In genomic region chr5:40962207-40962955, GRCh38 we compare ENCODE assay signal across 26 cellular contexts. TPM values are rescaled to one million over a fixed set of nuclear protein-coding genes. Genes with fewer than 3 reads are reported as not detected.
A peak's percentile ranks its signal among the peaks of the same experiment; 100 is the strongest.
DNase-seq lines count a peak whose midpoint lies in the region; ATAC-seq and TF ChIP-seq lines count a peak whose summit lies in the region.
"Had no signal": no experiment of that assay in that cellular context is flagged by ENCODE, and none has a peak within 500 bp of the region (broad histone marks: within the 10 kb centered on the region; RNA-seq: fewer than 3 reads in every experiment).

No MANE protein-coding gene starts in this region.

- DNase-seq in HCT116 (ENCODE audit: low read depth, low spot score): no peak
- DNase-seq in OCI-LY7 (ENCODE audit: low spot score): no peak
- no peak for DNase-seq in epithelial cell of proximal tubule (ENCODE audit: low read depth)
- DNase-seq in NCI-H2171 (lab: John Stamatoyannopoulos, UW): no peak
- DNase-seq in COLO668 (lab: John Stamatoyannopoulos, UW; ENCODE audit: unreplicated experiment): no peak
- no peak for DNase-seq in GM20000 (ENCODE audit: low spot score)
- no peak for DNase-seq in neuronal stem cell (ENCODE audit: low spot score)
- DNase-seq: activated CD4-positive, alpha-beta T cell treated with anti-CD3 and anti-CD28 coated beads, Interleukin-2, amount 50 U/mL, for 1 hour; activated naive CD8-positive, alpha-beta T cell treated with anti-CD3 and anti-CD28 coated beads for 36 hours; CD4-positive, alpha-beta memory T cell; DMS53; effector memory CD8-positive, alpha-beta T cell; esophagus squamous epithelium; GF-D8; NCI-H526; occipital lobe; stimulated activated CD4-positive, alpha-beta T cell treated with anti-CD3 and anti-CD28 coated beads, Interleukin-4, amount 100 ng/mL, for 24 hours; stimulated activated naive CD4-positive, alpha-beta T cell treated with Interleukin-2 at 50 U/mL for 16 hours; T-helper 17 cell; thyroid gland had no signal

- no peak overlapping the region for H2BK15ac ChIP-seq in neuronal stem cell (ENCODE audit: low read length)

- H4K20me1 ChIP-seq in HCT116 (ENCODE audit: insufficient read depth) (no peaks in the 10 kb centered on the region), OCI-LY7 (ENCODE audit: insufficient read depth, low read length) (no peaks in the 10 kb centered on the region)

- no peak overlapping the region for H3K4ac ChIP-seq in neuronal stem cell (ENCODE audit: low read length)

- no peak overlapping the region for H2BK5ac ChIP-seq in neuronal stem cell (ENCODE audit: low read length)

- H3K9me3 ChIP-seq in HCT116 (ENCODE audit: control insufficient read depth in 1 of 2, insufficient read depth in 1 of 2, low read depth in 1 of 2, low read length in 2 of 2) (no peaks in the 10 kb centered on the region), OCI-LY7 (ENCODE audit: low read length) (no peaks in the 10 kb centered on the region), neuronal stem cell (replicated peaks in 1 of 2; ENCODE audit: control insufficient read depth in 2 of 2, insufficient read depth in 1 of 2, low read depth in 1 of 2, low read length in 2 of 2) (no peaks in the 10 kb centered on the region)
- H3K9me3 ChIP-seq: thyroid gland had no signal

- H3K9ac ChIP-seq in HCT116 (ENCODE audit: low read length): no peak overlapping the region
- no peak overlapping the region for H3K9ac ChIP-seq in neuronal stem cell (ENCODE audit: low read depth, low read length, poor library complexity)

- BruUV-seq in HCT116 (replicated peaks; lab: Mats Ljungman, UMichigan): no TSS peak
- BruUV-seq in OCI-LY7 (replicated peaks; lab: Mats Ljungman, UMichigan): no TSS peak

- WGBS in neuronal stem cell (ENCODE audit: extremely low coverage in 2 of 2, insufficient read length in 2 of 2, insufficient replicate concordance in 1 of 2), 2 donors: no CpG with 5 or more reads among the region's 4 CpGs

- H3K27ac ChIP-seq in ACC112 (ENCODE audit: low read depth, low read length) (peak overlapping the region; percentile 55), HCT116 (ENCODE audit: low read depth, low read length) (no peak overlapping the region), OCI-LY7 (ENCODE audit: low read depth, low read length, poor library complexity, severe bottlenecking) (no peak overlapping the region), neuronal stem cell (replicated peaks; ENCODE audit: low read length) (no peak overlapping the region)
- H3K27ac ChIP-seq: esophagus squamous epithelium, SJSA1, thyroid gland had no signal

- TF ChIP-seq RAD21 in HCT116 (IDR thresholded peaks at IDR 0.05; ENCODE audit: low read depth): peak; percentile 28

- no peaks in the 10 kb centered on the region for H3K27me3 ChIP-seq in ACC112 (ENCODE audit: insufficient read depth, low read length)
- no peaks in the 10 kb centered on the region for H3K27me3 ChIP-seq in HCT116 (ENCODE audit: insufficient read depth, low read length)
- no peaks in the 10 kb centered on the region for H3K27me3 ChIP-seq in neuronal stem cell (ENCODE audit: control insufficient read depth in 3 of 3, insufficient read depth in 3 of 3, low read depth in 1 of 3, low read length in 3 of 3)
- H3K27me3 ChIP-seq: esophagus squamous epithelium, SJSA1, thyroid gland had no signal

- peaks cover 24% of the 10 kb centered on the region for H3K4me1 ChIP-seq in ACC112 (ENCODE audit: control insufficient read depth, insufficient read depth, low read length, unreplicated experiment)
- peaks cover 0 to 8% of the 10 kb centered on the region in 2 experiments; a peak in 1 of 4 replicates for H3K4me1 ChIP-seq in HCT116 (ENCODE audit: control insufficient read depth in 1 of 2, insufficient read depth in 2 of 2, low read length in 2 of 2)
- H3K4me1 ChIP-seq in OCI-LY7 (ENCODE audit: insufficient read depth, low read length, poor library complexity, severe bottlenecking): no peaks in the 10 kb centered on the region
- H3K4me1 ChIP-seq in neuronal stem cell (ENCODE audit: control insufficient read depth in 2 of 2, insufficient read depth in 1 of 2, low read depth in 1 of 2, low read length in 2 of 2): no peaks in the 10 kb centered on the region
- H3K4me1 ChIP-seq: esophagus squamous epithelium, thyroid gland had no signal

- H4K8ac ChIP-seq in neuronal stem cell (ENCODE audit: low read depth, low read length): no peak overlapping the region

- peak; percentile 54; the same call in 1 of the 2 replicates for ATAC-seq in HCT116
- ATAC-seq: effector memory CD8-positive, alpha-beta T cell; T-helper 17 cell had no signal

- H2BK120ac ChIP-seq in neuronal stem cell (ENCODE audit: low read depth, low read length): no peak overlapping the region

- H3K9me2 ChIP-seq in HCT116 (ENCODE audit: insufficient read depth) (no peaks in the 10 kb centered on the region), OCI-LY7 (ENCODE audit: insufficient read depth, low read length) (no peaks in the 10 kb centered on the region)

- no peak overlapping the region for H3K18ac ChIP-seq in neuronal stem cell (ENCODE audit: low read length)

- H2AK5ac ChIP-seq in neuronal stem cell (ENCODE audit: low read depth, low read length): no peak overlapping the region

- H4K91ac ChIP-seq in neuronal stem cell (ENCODE audit: low read depth, low read length, poor library complexity): no peak overlapping the region

- peak overlapping the region; percentile 9; the same call in 1 of the 2 replicates for H3K4me3 ChIP-seq in ACC112 (ENCODE audit: low read depth, low read length)
- H3K4me3 ChIP-seq in HCT116 (replicated peaks in 1 of 2; ENCODE audit: low read depth in 1 of 2, low read length in 2 of 2): no peak overlapping the region
- no peak overlapping the region for H3K4me3 ChIP-seq in OCI-LY7 (ENCODE audit: low read depth, low read length, poor library complexity, severe bottlenecking)
- no peak overlapping the region for H3K4me3 ChIP-seq in epithelial cell of proximal tubule (ENCODE audit: low read depth, low read length)
- H3K4me3 ChIP-seq in neuronal stem cell (ENCODE audit: low read length in 2 of 2): no peak overlapping the region
- H3K4me3 ChIP-seq: esophagus squamous epithelium, SJSA1, thyroid gland had no signal

- intact Hi-C loops in HCT116 (cut with micrococcal nuclease) (no loop called here), OCI-LY7 (cut with micrococcal nuclease; ENCODE audit: unreplicated experiment) (no loop called here)

- peak overlapping the region; percentile 73 for H2AFZ ChIP-seq in ACC112 (ENCODE audit: low read length, unreplicated experiment)
- H2AFZ ChIP-seq in HCT116 (ENCODE audit: low read depth, low read length, poor library complexity, severe bottlenecking): no peak overlapping the region
- H2AFZ ChIP-seq in OCI-LY7 (ENCODE audit: low read length): no peak overlapping the region
- H2AFZ ChIP-seq in neuronal stem cell (ENCODE audit: low read length): no peak overlapping the region

- 0 out of 2 replicates have a peak, but pooled peaks cover 10% of the 10 kb centered on the region for H3K36me3 ChIP-seq in ACC112 (ENCODE audit: insufficient read depth, low read length)
- H3K36me3 ChIP-seq in HCT116 (ENCODE audit: control insufficient read depth in 1 of 2, insufficient read depth in 2 of 2, low read length in 2 of 2): no peaks in the 10 kb centered on the region
- no peaks in the 10 kb centered on the region for H3K36me3 ChIP-seq in OCI-LY7 (ENCODE audit: insufficient read depth, low read length)
- H3K36me3 ChIP-seq in neuronal stem cell (replicated peaks in 1 of 2; ENCODE audit: control insufficient read depth in 2 of 2, insufficient read depth in 2 of 2, low read length in 2 of 2): no peaks in the 10 kb centered on the region
- H3K36me3 ChIP-seq: SJSA1, thyroid gland had no signal

- no peak for TF ChIP-seq POLR2A in HCT116 (IDR thresholded peaks at IDR 0.05; ENCODE audit: borderline replicate concordance, extremely low read depth, insufficient read depth, insufficient read length)

- no peak overlapping the region for H2BK12ac ChIP-seq in neuronal stem cell (ENCODE audit: low read length)

- TF ChIP-seq CTCF in HCT116 (IDR thresholded peaks at IDR 0.05 in 2 of 3, conservative IDR thresholded peaks at IDR 0.05 in 1 of 3; ENCODE audit: borderline replicate concordance in 1 of 3, insufficient read depth in 1 of 3, low read depth in 2 of 3, low read length in 2 of 3): peak in 2 of 3 experiments; percentile 4 to 15; a peak in 1 of 6 replicates
- TF ChIP-seq CTCF in OCI-LY7 (conservative IDR thresholded peaks at IDR 0.05; ENCODE audit: low read length): peak; percentile 30; the same call in 1 of the 2 replicates
- peak; percentile 29 for TF ChIP-seq CTCF in epithelial cell of proximal tubule (conservative IDR thresholded peaks at IDR 0.05; ENCODE audit: low read depth, low read length)
- TF ChIP-seq CTCF in GM20000 (IDR thresholded peaks at IDR 0.05; ENCODE audit: extremely low read depth, missing control alignments): no peak

- CTCF ChIA-PET in HCT116 (lab: Charles Lee): interaction anchor here (1.6 kb wide), 1 partner anchor 57 kb away, joined by 7 read pairs; no protein-coding TSS in a partner anchor
- CTCF ChIA-PET in OCI-LY7 (lab: Charles Lee; ENCODE audit: unreplicated experiment): no interaction called here

- POLR2A ChIA-PET in HCT116 (lab: Charles Lee) (no interaction called here), OCI-LY7 (lab: Charles Lee) (no interaction called here)

- H3K4me2 ChIP-seq in HCT116 (ENCODE audit: low read length) (no peak overlapping the region), OCI-LY7 (ENCODE audit: low read length) (no peak overlapping the region), neuronal stem cell (ENCODE audit: insufficient read depth, low read length, poor library complexity, severe bottlenecking) (no peak overlapping the region)

- no peaks in the 10 kb centered on the region for H3K79me1 ChIP-seq in neuronal stem cell (ENCODE audit: low read depth, low read length)

- RAD21 ChIA-PET in HCT116 (lab: Charles Lee; ENCODE audit: low non-redundant PET in 1 of 2, low total read pairs in 2 of 2, uncharacterized antibody in 2 of 2, unreplicated experiment in 2 of 2): no interaction called here

- no peak overlapping the region for H3K23ac ChIP-seq in neuronal stem cell (ENCODE audit: low read depth, low read length, poor library complexity)

- no peak overlapping the region for H3K14ac ChIP-seq in neuronal stem cell (ENCODE audit: low read length)

- H3K79me2 ChIP-seq in ACC112 (ENCODE audit: control insufficient read depth, insufficient read depth, low read length, unreplicated experiment): no peaks in the 10 kb centered on the region
- no peaks in the 10 kb centered on the region for H3K79me2 ChIP-seq in HCT116 (ENCODE audit: insufficient read depth, low read length)
- no peaks in the 10 kb centered on the region for H3K79me2 ChIP-seq in OCI-LY7 (ENCODE audit: insufficient read depth, low read depth, low read length)

TF ChIP-seq in HCT116, 20 proteins besides CTCF, POLR2A, EP300 and RAD21 (continues in another document):
- no peak for TF ChIP-seq SRF (IDR thresholded peaks at IDR 0.05; ENCODE audit: low read depth)
- TF ChIP-seq, protein P1, sequence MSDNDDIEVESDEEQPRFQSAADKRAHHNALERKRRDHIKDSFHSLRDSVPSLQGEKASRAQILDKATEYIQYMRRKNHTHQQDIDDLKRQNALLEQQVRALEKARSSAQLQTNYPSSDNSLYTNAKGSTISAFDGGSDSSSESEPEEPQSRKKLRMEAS (IDR thresholded peaks at IDR 0.05): no peak

RNA-seq across cellular contexts. Expression of gene C7, which starts 53.1 kb away (rescaled TPM):
- total RNA-seq in HCT116 (2021; ENCODE audit: unreplicated experiment): 0.74 TPM
- not detected in 2 replicates for polyA plus RNA-seq in HCT116 (2012)
- not detected in 2 replicates for total RNA-seq in OCI-LY7 (2014; rRNA removed; shearing (Covaris generic))
- not detected in 2 replicates for total RNA-seq in OCI-LY7 (2022)
- not detected in 2 replicates for total RNA-seq in epithelial cell of proximal tubule
- not detected for polyA plus RNA-seq in neuronal stem cell (2013, experiment 1 of 2)
- polyA plus RNA-seq in neuronal stem cell (2013, experiment 2 of 2): not detected
- total RNA-seq: activated naive CD8-positive, alpha-beta T cell treated with anti-CD3 and anti-CD28 coated beads for 36 hours; activated T-helper 2 cell treated with anti-CD3 and anti-CD28 coated beads, Interferon-gamma antibody, Interleukin-2, Interleukin-4, amounts not matched to agents 10 μg/mL and 5 μg/mL and 100 μg/mL, durations not matched to agents 14 hours and 24 hours and 36 hours; CD4-positive, alpha-beta memory T cell; LHCN-M2; renal cortical epithelial cell; SJSA1; T-helper 17 cell had no signal
- polyA plus RNA-seq: CD4-positive, alpha-beta memory T cell; keratinocyte had no signal
